In genomic region chr16:28555593-28555992, GRCh38 we compare ENCODE assay signal across 21 cellular contexts. TPM values are rescaled to one million over a fixed set of nuclear protein-coding genes. Genes with fewer than 3 reads are reported as not detected.
A peak's percentile ranks its signal among the peaks of the same experiment; 100 is the strongest.
DNase-seq lines count a peak whose midpoint lies in the region; ATAC-seq, FAIRE-seq and TF ChIP-seq lines count a peak whose summit lies in the region.
"Had no signal": no experiment of that assay in that cellular context is flagged by ENCODE, and none has a peak within 500 bp of the region (broad histone marks: within the 10 kb centered on the region; RNA-seq: fewer than 3 reads in every experiment).

No MANE protein-coding gene starts in this region.

- H3K4me3 Mint-ChIP-seq in CD4-positive, CD25-positive, alpha-beta regulatory T cell = peak overlapping the region; percentile 18 to 92 (median 78)
- H3K4me3 Mint-ChIP-seq in activated B cell treated with CpG ODN at 0.5 μM for 24 hours = peak overlapping the region; percentile 19
- H3K4me3 Mint-ChIP-seq in natural killer cell treated with Interleukin-12 subunit alpha and Interleukin-12 subunit beta and Interleukin-15 and Interleukin-18, amount 100 ng/mL, for 72 hours = peak overlapping the region; percentile 42

- TF ChIP-seq RAD21 in HepG2 (CRISPR knock-in tag; IDR thresholded peaks at IDR 0.05) = no peak

- no peaks in the 10 kb centered on the region for H3K27me3 Mint-ChIP-seq in CD4-positive, CD25-positive, alpha-beta regulatory T cell
- H3K27me3 Mint-ChIP-seq in activated B cell treated with CpG ODN at 0.5 μM for 24 hours = no peaks in the 10 kb centered on the region
- no peaks in the 10 kb centered on the region for H3K27me3 Mint-ChIP-seq in natural killer cell treated with Interleukin-12 subunit alpha and Interleukin-12 subunit beta and Interleukin-15 and Interleukin-18, amount 100 ng/mL, for 72 hours
- H3K27me3 Mint-ChIP-seq: stimulated activated naive B cell treated with anti-CD40 and anti-IgM and Interleukin-4, amounts not matched to agents 10 μg/mL and 1 μg/mL and 100 μg/mL, for 72 hours had no signal

- peaks cover 27% of the 10 kb centered on the region for H3K4me1 ChIP-seq in CD4-positive, CD25-positive, alpha-beta regulatory T cell (ENCODE audit: control insufficient read depth, insufficient read depth, low read length, poor library complexity, severe bottlenecking)
- H3K4me1 ChIP-seq in HepG2 (ENCODE audit: insufficient read depth, low read length) = peaks cover 32% of the 10 kb centered on the region

- ATAC-seq in CD4-positive, CD25-positive, alpha-beta regulatory T cell (ENCODE audit: low read depth in 2 of 2) = no peak
- ATAC-seq in activated B cell treated with CpG ODN at 0.5 μM for 24 hours (ENCODE audit: low read depth) (no peak), HepG2 (no peak)
- ATAC-seq in natural killer cell treated with Interleukin-12 subunit alpha and Interleukin-12 subunit beta and Interleukin-15 and Interleukin-18, amount 100 ng/mL, for 72 hours = no peak
- ATAC-seq: gastroesophageal sphincter, left cardiac atrium had no signal

- FAIRE-seq in HepG2 (lab: Jason Lieb, UNC) = no peak
- FAIRE-seq: astrocyte had no signal

- BruUV-seq in HepG2 (replicated peaks; lab: Mats Ljungman, UMichigan) = no TSS peak

- no peak for TF ChIP-seq CTCF in GM12865 (IDR thresholded peaks at IDR 0.05; ENCODE audit: insufficient read depth, low read depth, low read length, missing control alignments)
- TF ChIP-seq CTCF in activated B cell treated with CpG ODN at 0.5 μM for 24 hours (IDR thresholded peaks at IDR 0.05) = no peak
- no peak for TF ChIP-seq CTCF in HepG2 (CRISPR knock-in tag; IDR thresholded peaks at IDR 0.05)

- intact Hi-C loops in activated B cell treated with CpG ODN at 0.5 μM for 24 hours (cut with micrococcal nuclease) (no loop called here), HepG2 (cut with micrococcal nuclease; ENCODE audit: unreplicated experiment) (no loop called here)

- H3K9ac ChIP-seq in HepG2 (ENCODE audit: insufficient read depth, low read depth, low read length) = no peak overlapping the region

- TF ChIP-seq EP300 in HepG2 (IDR thresholded peaks at IDR 0.05; ENCODE audit: low read depth in 2 of 2, low read length in 2 of 2) (no peak), HepG2 (CRISPR knock-in tag; IDR thresholded peaks at IDR 0.05; ENCODE audit: borderline replicate concordance) (no peak)

- H3K4me2 ChIP-seq in HepG2 (ENCODE audit: low read depth, low read length) = no peak overlapping the region

- peak overlapping the region; percentile 44 for H3K4me3 ChIP-seq in CD4-positive, CD25-positive, alpha-beta regulatory T cell (ENCODE audit: low read depth, low read length)
- H3K4me3 ChIP-seq in GM12865 (ENCODE audit: low read depth, low read length) (no peak overlapping the region), HepG2 (replicated peaks in 1 of 3; ENCODE audit: insufficient read depth in 1 of 3, low read depth in 2 of 3, low read length in 3 of 3) (no peak overlapping the region)
- H3K4me3 ChIP-seq: gastroesophageal sphincter, tibial artery had no signal

- POLR2A ChIA-PET in activated B cell treated with CpG ODN at 0.5 μM for 24 hours (lab: Charles Lee) = interaction anchor here (0.5 to 4.0 kb wide), 3 partner anchors 47 to 64 kb away, joined by 3 to 20 read pairs (median 4); partner anchors contain the start of genes APOBR and CLN3
- POLR2A ChIA-PET in HepG2 (lab: Yijun Ruan, JAX) = interaction anchor here (0.9 to 3.6 kb wide), 3 partner anchors 42 to 63 kb away, joined by 4 to 22 read pairs (median 12); partner anchors contain the start of genes CLN3, SULT1A1 and SULT1A2

- no peak for TF ChIP-seq POLR2A in HepG2 (IDR thresholded peaks at IDR 0.05; ENCODE audit: insufficient read depth in 1 of 2, low read depth in 2 of 2, low read length in 2 of 2)

- H3K27ac ChIP-seq in CD4-positive, CD25-positive, alpha-beta regulatory T cell (ENCODE audit: insufficient read depth, low read length, poor library complexity, severe bottlenecking) = no peak overlapping the region
- no peak overlapping the region for H3K27ac ChIP-seq in HepG2 (ENCODE audit: extremely low read length, insufficient read depth, low read length)
- H3K27ac ChIP-seq: tibial artery had no signal

- H4K20me1 ChIP-seq in HepG2 (ENCODE audit: insufficient read depth, low read length) = no peaks in the 10 kb centered on the region

- CTCF ChIA-PET in activated B cell treated with CpG ODN at 0.5 μM for 24 hours (lab: Charles Lee) (interaction anchor here (1.1 kb wide), 1 partner anchor 63 kb away, joined by 3 read pairs; no protein-coding TSS in a partner anchor), HepG2 (lab: Yijun Ruan, JAX; ENCODE audit: low intra/inter-chr PET ratio, low total read pairs) (no interaction called here)

- H2AFZ ChIP-seq in HepG2 (ENCODE audit: low read length) = no peak overlapping the region

- H3K4me1 Mint-ChIP-seq in CD4-positive, CD25-positive, alpha-beta regulatory T cell = peaks cover 22 to 64% (median 33%) of the 10 kb centered on the region in 4 donors
- peaks cover 28% of the 10 kb centered on the region for H3K4me1 Mint-ChIP-seq in activated B cell treated with CpG ODN at 0.5 μM for 24 hours
- peaks cover 22 to 23% of the 10 kb centered on the region in 2 donors for H3K4me1 Mint-ChIP-seq in natural killer cell treated with Interleukin-12 subunit alpha and Interleukin-12 subunit beta and Interleukin-15 and Interleukin-18, amount 100 ng/mL, for 72 hours (ENCODE audit: low read depth in 2 of 2)

- no peaks in the 10 kb centered on the region for H3K9me3 ChIP-seq in CD4-positive, CD25-positive, alpha-beta regulatory T cell (ENCODE audit: control insufficient read depth in 2 of 2, low read length in 2 of 2)
- H3K9me3 ChIP-seq in HepG2 (ENCODE audit: low read length) = no peaks in the 10 kb centered on the region
- H3K9me3 ChIP-seq: gastroesophageal sphincter, tibial artery had no signal

- H3K9me3 Mint-ChIP-seq in CD4-positive, CD25-positive, alpha-beta regulatory T cell = peaks cover 0 to 2% (median 0%) of the 10 kb centered on the region in 7 donors
- no peaks in the 10 kb centered on the region for H3K9me3 Mint-ChIP-seq in activated B cell treated with CpG ODN at 0.5 μM for 24 hours
- H3K9me3 Mint-ChIP-seq in natural killer cell treated with Interleukin-12 subunit alpha and Interleukin-12 subunit beta and Interleukin-15 and Interleukin-18, amount 100 ng/mL, for 72 hours = no peaks in the 10 kb centered on the region
- H3K9me3 Mint-ChIP-seq: stimulated activated naive B cell treated with anti-CD40 and anti-IgM and Interleukin-4, amounts not matched to agents 10 μg/mL and 1 μg/mL and 100 μg/mL, for 72 hours had no signal

- H3K36me3 ChIP-seq in CD4-positive, CD25-positive, alpha-beta regulatory T cell (ENCODE audit: control insufficient read depth, insufficient read depth, low read length) = peaks cover 16% of the 10 kb centered on the region
- H3K36me3 ChIP-seq in HepG2 (replicated peaks in 1 of 2; ENCODE audit: control insufficient read depth in 1 of 2, insufficient read depth in 2 of 2, low read length in 2 of 2) = peaks cover 0 to 12% of the 10 kb centered on the region in 2 experiments; a peak in 4 of 5 replicates

- H3K79me2 ChIP-seq in HepG2 (ENCODE audit: insufficient read depth, low read length) = peaks cover 7% of the 10 kb centered on the region

- H3K27ac Mint-ChIP-seq in CD4-positive, CD25-positive, alpha-beta regulatory T cell = no peak overlapping the region
- H3K27ac Mint-ChIP-seq in activated B cell treated with CpG ODN at 0.5 μM for 24 hours = no peak overlapping the region
- H3K27ac Mint-ChIP-seq in natural killer cell treated with Interleukin-12 subunit alpha and Interleukin-12 subunit beta and Interleukin-15 and Interleukin-18, amount 100 ng/mL, for 72 hours = no peak overlapping the region
- H3K27ac Mint-ChIP-seq: stimulated activated naive B cell treated with anti-CD40 and anti-IgM and Interleukin-4, amounts not matched to agents 10 μg/mL and 1 μg/mL and 100 μg/mL, for 72 hours had no signal

- WGBS in HepG2 (ENCODE audit: low lambda C conversion rate) = 97% methylated on average over 2 of the region's 2 CpGs

- H3K27me3 ChIP-seq in CD4-positive, CD25-positive, alpha-beta regulatory T cell (ENCODE audit: control insufficient read depth, insufficient read depth, low read length) = no peaks in the 10 kb centered on the region
- no peaks in the 10 kb centered on the region for H3K27me3 ChIP-seq in HepG2 (ENCODE audit: control insufficient read depth in 1 of 2, insufficient read depth in 2 of 2, low read length in 2 of 2)
- H3K27me3 ChIP-seq: gastroesophageal sphincter, tibial artery had no signal

- peak in 1 of 3 donors; percentile 20 for DNase-seq in CD4-positive, CD25-positive, alpha-beta regulatory T cell
- DNase-seq in GM12865 (ENCODE audit: low read depth) = peak; percentile 45
- no peak for DNase-seq in activated B cell treated with CpG ODN at 0.5 μM for 24 hours
- DNase-seq in natural killer cell treated with Interleukin-12 subunit alpha and Interleukin-12 subunit beta and Interleukin-15 and Interleukin-18, amount 100 ng/mL, for 72 hours (ENCODE audit: low spot score) = no peak
- no peak for DNase-seq in EL
- no peak for DNase-seq in GM19240 (ENCODE audit: insufficient read length, low spot score)
- no peak for DNase-seq in HepG2 (ENCODE audit: low spot score)
- DNase-seq: cerebellar nuclear complex; left cardiac atrium; mesendoderm; NCI-H1092 treated with DMSO at 0.1 percent for 48 hours; NCI-H2081 treated with DMSO at 0.1 percent for 48 hours; NCI-H524; Right ventricle myocardium superior; stimulated activated naive B cell treated with anti-CD40 and anti-IgM and Interleukin-4, amounts not matched to agents 10 μg/mL and 1 μg/mL and 100 μg/mL, for 72 hours; tibial artery had no signal

- in situ Hi-C loops in HepG2 (cut with HindIII; ENCODE audit: extremely low pct_ligation_motif_present, low pct_unique_long_range_greater_than_20kb) = no loop called here

- peaks cover 17% of the 10 kb centered on the region for H3K36me3 Mint-ChIP-seq in CD4-positive, CD25-positive, alpha-beta regulatory T cell
- peaks cover 29% of the 10 kb centered on the region for H3K36me3 Mint-ChIP-seq in activated B cell treated with CpG ODN at 0.5 μM for 24 hours (ENCODE audit: low read depth)
- no peaks in the 10 kb centered on the region for H3K36me3 Mint-ChIP-seq in natural killer cell treated with Interleukin-12 subunit alpha and Interleukin-12 subunit beta and Interleukin-15 and Interleukin-18, amount 100 ng/mL, for 72 hours

RNA-seq across cellular contexts. Expression of gene SGF29, which starts 1.9 kb away (rescaled TPM):
- 49.5 TPM for total RNA-seq in CD4-positive, CD25-positive, alpha-beta regulatory T cell
- polyA plus RNA-seq in CD4-positive, CD25-positive, alpha-beta regulatory T cell = 10 to 100 TPM; 43.4 to 97.5 (median 70.5) TPM
- total RNA-seq in activated B cell treated with CpG ODN at 0.5 μM for 24 hours (34.1 and 40.3 TPM in 2 replicates), HepG2 (2016; rRNA removed; fragmentation: Illumina TruSeq; extraction: Trizol) (21.2 and 29.4 TPM in 2 replicates)
- total RNA-seq in natural killer cell treated with Interleukin-12 subunit alpha and Interleukin-12 subunit beta and Interleukin-15 and Interleukin-18, amount 100 ng/mL, for 72 hours = 10 to 100 TPM; 24.0 to 35.8 TPM
- 26.2 and 36.6 TPM in 2 replicates for total RNA-seq in HepG2 (2016; cell fraction: cytosol; rRNA removed; fragmentation: Illumina TruSeq; extraction: Trizol; ENCODE audit: low read depth)
- total RNA-seq in HepG2 (2016; cell fraction: insoluble cytoplasmic fraction; rRNA removed; fragmentation: Illumina TruSeq; extraction: Trizol) = 15.6 and 27.3 TPM in 2 replicates
- total RNA-seq in HepG2 (2016; cell fraction: membrane; rRNA removed; fragmentation: Illumina TruSeq; extraction: Trizol) = 15.4 and 17.8 TPM in 2 replicates
- total RNA-seq in HepG2 (2016; cell fraction: nucleus; rRNA removed; fragmentation: Illumina TruSeq; extraction: Trizol) = 19.6 and 24.7 TPM in 2 replicates
- polyA plus RNA-seq in HepG2 (2011; rRNA removed) = 5.0 and 5.4 TPM in 2 replicates
- 2.3 and 3.5 TPM in 2 replicates for polyA plus RNA-seq in HepG2 (2011; cell fraction: cytosol; rRNA removed)
- 15.5 and 19.7 TPM in 2 replicates for polyA plus RNA-seq in HepG2 (2011; cell fraction: nucleus; rRNA removed)
- polyA plus RNA-seq in HepG2 (2012) = 20.2 and 32.1 TPM in 2 replicates
- polyA plus RNA-seq in HepG2 (2016; cell fraction: cytosol; fragmentation: Illumina TruSeq; extraction: Trizol; ENCODE audit: low read depth) = 8.6 and 9.4 TPM in 2 replicates
- 14.8 and 18.5 TPM in 2 replicates for polyA plus RNA-seq in HepG2 (2016; cell fraction: insoluble cytoplasmic fraction; fragmentation: Illumina TruSeq; extraction: Trizol; ENCODE audit: low read depth)
- 8.0 and 9.0 TPM in 2 replicates for polyA plus RNA-seq in HepG2 (2016; cell fraction: membrane; fragmentation: Illumina TruSeq; extraction: Trizol; ENCODE audit: low read depth)
- polyA plus RNA-seq in HepG2 (2016; cell fraction: nucleus; fragmentation: Illumina TruSeq; extraction: Trizol; ENCODE audit: insufficient read depth, low read depth) = 36.0 and 46.1 TPM in 2 replicates
- polyA minus RNA-seq in HepG2 (2011; rRNA and poly(A)+ RNA removed; ENCODE audit: low replicate concordance) = 10.9 and 13.8 TPM in 2 replicates
- 5.9 and 8.4 TPM in 2 replicates for polyA minus RNA-seq in HepG2 (2011; cell fraction: cytosol; rRNA and poly(A)+ RNA removed)
- 9.9 and 14.9 TPM in 2 replicates for polyA minus RNA-seq in HepG2 (2011; cell fraction: nucleus; rRNA and poly(A)+ RNA removed)

RNA-seq across cellular contexts. Expression of gene NUPR1, which starts 16.8 kb away (rescaled TPM):
- total RNA-seq in CD4-positive, CD25-positive, alpha-beta regulatory T cell = not detected
- not detected for polyA plus RNA-seq in CD4-positive, CD25-positive, alpha-beta regulatory T cell
- total RNA-seq in activated B cell treated with CpG ODN at 0.5 μM for 24 hours (not detected in 2 replicates), HepG2 (2016; rRNA removed; fragmentation: Illumina TruSeq; extraction: Trizol) (18.0 and 23.9 TPM in 2 replicates)
- total RNA-seq in natural killer cell treated with Interleukin-12 subunit alpha and Interleukin-12 subunit beta and Interleukin-15 and Interleukin-18, amount 100 ng/mL, for 72 hours = not detected
- 7.4 and 7.5 TPM in 2 replicates for total RNA-seq in HepG2 (2016; cell fraction: cytosol; rRNA removed; fragmentation: Illumina TruSeq; extraction: Trizol; ENCODE audit: low read depth)
- total RNA-seq in HepG2 (2016; cell fraction: insoluble cytoplasmic fraction; rRNA removed; fragmentation: Illumina TruSeq; extraction: Trizol) = 18.2 and 22.3 TPM in 2 replicates
- total RNA-seq in HepG2 (2016; cell fraction: membrane; rRNA removed; fragmentation: Illumina TruSeq; extraction: Trizol) = 9.6 and 12.0 TPM in 2 replicates
- total RNA-seq in HepG2 (2016; cell fraction: nucleus; rRNA removed; fragmentation: Illumina TruSeq; extraction: Trizol) = 6.4 and 6.7 TPM in 2 replicates
- 20.7 and 25.6 TPM in 2 replicates for polyA plus RNA-seq in HepG2 (2011; rRNA removed)
- 6.7 and 11.7 TPM in 2 replicates for polyA plus RNA-seq in HepG2 (2011; cell fraction: cytosol; rRNA removed)
- 8.3 and 9.2 TPM in 2 replicates for polyA plus RNA-seq in HepG2 (2011; cell fraction: nucleus; rRNA removed)
- 5.3 and 10.3 TPM in 2 replicates for polyA plus RNA-seq in HepG2 (2012)
- 17.0 and 17.7 TPM in 2 replicates for polyA plus RNA-seq in HepG2 (2016; cell fraction: cytosol; fragmentation: Illumina TruSeq; extraction: Trizol; ENCODE audit: low read depth)
- polyA plus RNA-seq in HepG2 (2016; cell fraction: insoluble cytoplasmic fraction; fragmentation: Illumina TruSeq; extraction: Trizol; ENCODE audit: low read depth) = 33.9 and 41.5 TPM in 2 replicates
- 18.7 and 22.5 TPM in 2 replicates for polyA plus RNA-seq in HepG2 (2016; cell fraction: membrane; fragmentation: Illumina TruSeq; extraction: Trizol; ENCODE audit: low read depth)
- 19.8 and 24.6 TPM in 2 replicates for polyA plus RNA-seq in HepG2 (2016; cell fraction: nucleus; fragmentation: Illumina TruSeq; extraction: Trizol; ENCODE audit: insufficient read depth, low read depth)
- 1.6 and 2.1 TPM in 2 replicates for polyA minus RNA-seq in HepG2 (2011; rRNA and poly(A)+ RNA removed; ENCODE audit: low replicate concordance)
- polyA minus RNA-seq in HepG2 (2011; cell fraction: cytosol; rRNA and poly(A)+ RNA removed) = 3.0 and 3.5 TPM in 2 replicates
- polyA minus RNA-seq in HepG2 (2011; cell fraction: nucleus; rRNA and poly(A)+ RNA removed) = 2.4 and 4.7 TPM in 2 replicates
- polyA plus RNA-seq: neural cell had no signal

RNA-seq across cellular contexts. Expression of gene SULT1A2, which starts 41.3 kb away (rescaled TPM):
- total RNA-seq in CD4-positive, CD25-positive, alpha-beta regulatory T cell = 0.39 TPM
- polyA plus RNA-seq in CD4-positive, CD25-positive, alpha-beta regulatory T cell = not detected
- total RNA-seq in activated B cell treated with CpG ODN at 0.5 μM for 24 hours (0.24 TPM in 1 of 2 replicates, not detected in the other), HepG2 (2016; rRNA removed; fragmentation: Illumina TruSeq; extraction: Trizol) (34.2 and 35.2 TPM in 2 replicates)
- under 1 TPM in 1 of 2 donors, not detected in 1; 0.61 TPM for total RNA-seq in natural killer cell treated with Interleukin-12 subunit alpha and Interleukin-12 subunit beta and Interleukin-15 and Interleukin-18, amount 100 ng/mL, for 72 hours
- 19.8 and 21.5 TPM in 2 replicates for total RNA-seq in HepG2 (2016; cell fraction: cytosol; rRNA removed; fragmentation: Illumina TruSeq; extraction: Trizol; ENCODE audit: low read depth)
- 36.3 and 38.2 TPM in 2 replicates for total RNA-seq in HepG2 (2016; cell fraction: insoluble cytoplasmic fraction; rRNA removed; fragmentation: Illumina TruSeq; extraction: Trizol)
- total RNA-seq in HepG2 (2016; cell fraction: membrane; rRNA removed; fragmentation: Illumina TruSeq; extraction: Trizol) = 19.3 and 19.9 TPM in 2 replicates
- 23.5 and 24.0 TPM in 2 replicates for total RNA-seq in HepG2 (2016; cell fraction: nucleus; rRNA removed; fragmentation: Illumina TruSeq; extraction: Trizol)
- 32.9 and 33.0 TPM in 2 replicates for polyA plus RNA-seq in HepG2 (2011; rRNA removed)
- polyA plus RNA-seq in HepG2 (2011; cell fraction: cytosol; rRNA removed) = 14.0 and 21.3 TPM in 2 replicates
- polyA plus RNA-seq in HepG2 (2011; cell fraction: nucleus; rRNA removed) = 86.1 and 93.8 TPM in 2 replicates
- polyA plus RNA-seq in HepG2 (2012) = 18.7 and 23.6 TPM in 2 replicates
- 18.2 and 18.9 TPM in 2 replicates for polyA plus RNA-seq in HepG2 (2016; cell fraction: cytosol; fragmentation: Illumina TruSeq; extraction: Trizol; ENCODE audit: low read depth)
- 33.4 and 34.7 TPM in 2 replicates for polyA plus RNA-seq in HepG2 (2016; cell fraction: insoluble cytoplasmic fraction; fragmentation: Illumina TruSeq; extraction: Trizol; ENCODE audit: low read depth)
- 14.3 and 21.1 TPM in 2 replicates for polyA plus RNA-seq in HepG2 (2016; cell fraction: membrane; fragmentation: Illumina TruSeq; extraction: Trizol; ENCODE audit: low read depth)
- 56.7 and 59.1 TPM in 2 replicates for polyA plus RNA-seq in HepG2 (2016; cell fraction: nucleus; fragmentation: Illumina TruSeq; extraction: Trizol; ENCODE audit: insufficient read depth, low read depth)
- polyA minus RNA-seq in HepG2 (2011; rRNA and poly(A)+ RNA removed; ENCODE audit: low replicate concordance) = 2.7 and 14.8 TPM in 2 replicates
- polyA minus RNA-seq in HepG2 (2011; cell fraction: cytosol; rRNA and poly(A)+ RNA removed) = 5.5 and 6.4 TPM in 2 replicates
- 14.0 and 15.7 TPM in 2 replicates for polyA minus RNA-seq in HepG2 (2011; cell fraction: nucleus; rRNA and poly(A)+ RNA removed)
- total RNA-seq: astrocyte had no signal
- polyA plus RNA-seq: BJ, neural cell had no signal

RNA-seq across cellular contexts. Expression of gene IL27, which starts 49.0 kb away (rescaled TPM):
- not detected for total RNA-seq in CD4-positive, CD25-positive, alpha-beta regulatory T cell
- polyA plus RNA-seq in CD4-positive, CD25-positive, alpha-beta regulatory T cell = not detected
- not detected in 2 replicates for total RNA-seq in activated B cell treated with CpG ODN at 0.5 μM for 24 hours
- 1 to 10 TPM in 1 of 2 donors, under 1 TPM in 1; 0.70 to 4.4 TPM for total RNA-seq in natural killer cell treated with Interleukin-12 subunit alpha and Interleukin-12 subunit beta and Interleukin-15 and Interleukin-18, amount 100 ng/mL, for 72 hours
- 0.13 TPM in 1 of 2 replicates, not detected in the other for total RNA-seq in HepG2 (2016; rRNA removed; fragmentation: Illumina TruSeq; extraction: Trizol)
- not detected in 2 replicates for total RNA-seq in HepG2 (2016; cell fraction: cytosol; rRNA removed; fragmentation: Illumina TruSeq; extraction: Trizol; ENCODE audit: low read depth)
- total RNA-seq in HepG2 (2016; cell fraction: insoluble cytoplasmic fraction; rRNA removed; fragmentation: Illumina TruSeq; extraction: Trizol) = not detected in 2 replicates
- 0.17 TPM in 1 of 2 replicates, not detected in the other for total RNA-seq in HepG2 (2016; cell fraction: membrane; rRNA removed; fragmentation: Illumina TruSeq; extraction: Trizol)
- not detected in 2 replicates for total RNA-seq in HepG2 (2016; cell fraction: nucleus; rRNA removed; fragmentation: Illumina TruSeq; extraction: Trizol)
- 0.29 and 0.54 TPM in 2 replicates for polyA plus RNA-seq in HepG2 (2011; rRNA removed)
- 0.26 and 0.31 TPM in 2 replicates for polyA plus RNA-seq in HepG2 (2011; cell fraction: cytosol; rRNA removed)
- 0.50 and 0.71 TPM in 2 replicates for polyA plus RNA-seq in HepG2 (2011; cell fraction: nucleus; rRNA removed)
- polyA plus RNA-seq in HepG2 (2012) = 0.16 and 0.35 TPM in 2 replicates
- not detected in 2 replicates for polyA plus RNA-seq in HepG2 (2016; cell fraction: cytosol; fragmentation: Illumina TruSeq; extraction: Trizol; ENCODE audit: low read depth)
- not detected in 2 replicates for polyA plus RNA-seq in HepG2 (2016; cell fraction: insoluble cytoplasmic fraction; fragmentation: Illumina TruSeq; extraction: Trizol; ENCODE audit: low read depth)
- not detected in 2 replicates for polyA plus RNA-seq in HepG2 (2016; cell fraction: membrane; fragmentation: Illumina TruSeq; extraction: Trizol; ENCODE audit: low read depth)
- polyA plus RNA-seq in HepG2 (2016; cell fraction: nucleus; fragmentation: Illumina TruSeq; extraction: Trizol; ENCODE audit: insufficient read depth, low read depth) = not detected in 2 replicates
- 0.76 TPM in 1 of 2 replicates, not detected in the other for polyA minus RNA-seq in HepG2 (2011; rRNA and poly(A)+ RNA removed; ENCODE audit: low replicate concordance)
- not detected in 2 replicates for polyA minus RNA-seq in HepG2 (2011; cell fraction: cytosol; rRNA and poly(A)+ RNA removed)
- polyA minus RNA-seq in HepG2 (2011; cell fraction: nucleus; rRNA and poly(A)+ RNA removed) = not detected in 2 replicates
- total RNA-seq: astrocyte, gastroesophageal sphincter, left cardiac atrium, posterior vena cava, Right ventricle myocardium superior had no signal
- polyA plus RNA-seq: BJ, neural cell had no signal

RNA-seq across cellular contexts. Expression of gene SULT1A1, which starts 54.3 kb away (rescaled TPM):
- total RNA-seq in CD4-positive, CD25-positive, alpha-beta regulatory T cell = 8.6 TPM
- polyA plus RNA-seq in CD4-positive, CD25-positive, alpha-beta regulatory T cell = 10 to 100 TPM in 2 of 4 donors, 1 to 10 TPM in 2; 6.4 to 19.2 (median 10.2) TPM
- total RNA-seq in activated B cell treated with CpG ODN at 0.5 μM for 24 hours (2.1 and 3.3 TPM in 2 replicates), HepG2 (2016; rRNA removed; fragmentation: Illumina TruSeq; extraction: Trizol) (147 and 174 TPM in 2 replicates)
- 1 to 10 TPM; 4.4 to 7.8 TPM for total RNA-seq in natural killer cell treated with Interleukin-12 subunit alpha and Interleukin-12 subunit beta and Interleukin-15 and Interleukin-18, amount 100 ng/mL, for 72 hours
- 53.8 and 58.2 TPM in 2 replicates for total RNA-seq in HepG2 (2016; cell fraction: cytosol; rRNA removed; fragmentation: Illumina TruSeq; extraction: Trizol; ENCODE audit: low read depth)
- 157 and 177 TPM in 2 replicates for total RNA-seq in HepG2 (2016; cell fraction: insoluble cytoplasmic fraction; rRNA removed; fragmentation: Illumina TruSeq; extraction: Trizol)
- total RNA-seq in HepG2 (2016; cell fraction: membrane; rRNA removed; fragmentation: Illumina TruSeq; extraction: Trizol) = 56.7 and 63.7 TPM in 2 replicates
- 55.4 and 59.6 TPM in 2 replicates for total RNA-seq in HepG2 (2016; cell fraction: nucleus; rRNA removed; fragmentation: Illumina TruSeq; extraction: Trizol)
- polyA plus RNA-seq in HepG2 (2011; rRNA removed) = 114 and 117 TPM in 2 replicates
- polyA plus RNA-seq in HepG2 (2011; cell fraction: cytosol; rRNA removed) = 87.7 and 112 TPM in 2 replicates
- polyA plus RNA-seq in HepG2 (2011; cell fraction: nucleus; rRNA removed) = 78.9 and 79.1 TPM in 2 replicates
- 97.2 and 132 TPM in 2 replicates for polyA plus RNA-seq in HepG2 (2012)
- 63.2 and 71.4 TPM in 2 replicates for polyA plus RNA-seq in HepG2 (2016; cell fraction: cytosol; fragmentation: Illumina TruSeq; extraction: Trizol; ENCODE audit: low read depth)
- polyA plus RNA-seq in HepG2 (2016; cell fraction: insoluble cytoplasmic fraction; fragmentation: Illumina TruSeq; extraction: Trizol; ENCODE audit: low read depth) = 204 and 206 TPM in 2 replicates
- 50.8 and 59.5 TPM in 2 replicates for polyA plus RNA-seq in HepG2 (2016; cell fraction: membrane; fragmentation: Illumina TruSeq; extraction: Trizol; ENCODE audit: low read depth)
- polyA plus RNA-seq in HepG2 (2016; cell fraction: nucleus; fragmentation: Illumina TruSeq; extraction: Trizol; ENCODE audit: insufficient read depth, low read depth) = 122 and 123 TPM in 2 replicates
- 18.9 and 75.8 TPM in 2 replicates for polyA minus RNA-seq in HepG2 (2011; rRNA and poly(A)+ RNA removed; ENCODE audit: low replicate concordance)
- 33.0 and 38.4 TPM in 2 replicates for polyA minus RNA-seq in HepG2 (2011; cell fraction: cytosol; rRNA and poly(A)+ RNA removed)
- 20.5 and 29.8 TPM in 2 replicates for polyA minus RNA-seq in HepG2 (2011; cell fraction: nucleus; rRNA and poly(A)+ RNA removed)
- polyA plus RNA-seq: neural cell had no signal

Comparison
In these comparisons a context has a peak if more than half of its experiments do, and no peak if none do; other contexts are left out.
1. H3K4me3 Mint-ChIP-seq: peak in every context shown above with its lines; median percentile 78 in CD4-positive, CD25-positive, alpha-beta regulatory T cell; 42 in natural killer cell treated with Interleukin-12 subunit alpha and Interleukin-12 subunit beta and Interleukin-15 and Interleukin-18, amount 100 ng/mL, for 72 hours; 19 in activated B cell treated with CpG ODN at 0.5 μM for 24 hours.
2. RNA of gene SULT1A2, which starts 41.3 kb away (total RNA-seq): 19.3 to 38.2 TPM in HepG2; 0.61 TPM in natural killer cell treated with Interleukin-12 subunit alpha and Interleukin-12 subunit beta and Interleukin-15 and Interleukin-18, amount 100 ng/mL, for 72 hours, 0.39 TPM in CD4-positive, CD25-positive, alpha-beta regulatory T cell (single experiment) and 0.24 TPM in activated B cell treated with CpG ODN at 0.5 μM for 24 hours; every median in the first group is over 10 times any median in the second.